In genomic region chr5:44875661-44876250, GRCh38 we compare ENCODE assay signal across 8 cellular contexts.
DNase-seq lines count a peak whose midpoint lies in the region; ATAC-seq and TF ChIP-seq lines count a peak whose summit lies in the region.

No MANE protein-coding gene starts in this region.

- H3K27ac Mint-ChIP-seq in Calu3 (ENCODE audit: unreplicated experiment) (peak overlapping the region; percentile 99), T-cell (peak overlapping the region; percentile 88 to 97)

- BruUV-seq in Calu3 (replicated peaks; lab: Mats Ljungman, UMichigan), result no TSS peak

- H3K27me3 Mint-ChIP-seq in Calu3 (ENCODE audit: unreplicated experiment), result no peaks in the 10 kb centered on the region
- no peaks in the 10 kb centered on the region for H3K27me3 Mint-ChIP-seq in T-cell

- POLR2A ChIA-PET in T-cell (lab: Charles Lee), result interaction anchor here in 1 of 2 donors (0.6 kb wide), 1 partner anchor 151 kb away, joined by 3 read pairs; no protein-coding TSS in a partner anchor

- peaks cover 3% of the 10 kb centered on the region for H3K9me3 Mint-ChIP-seq in Calu3 (ENCODE audit: low read depth, unreplicated experiment)
- no peaks in the 10 kb centered on the region for H3K9me3 Mint-ChIP-seq in T-cell

- H3K4me1 Mint-ChIP-seq in Calu3 (ENCODE audit: low read depth, unreplicated experiment) (peaks cover 17% of the 10 kb centered on the region), T-cell (peaks cover 14 to 16% (median 15%) of the 10 kb centered on the region in 3 donors)

- intact Hi-C loops in Calu3 (cut with micrococcal nuclease; ENCODE audit: unreplicated experiment), result loop anchor here (5.0 kb wide), 1 partner anchor 68 kb away; the partner anchor contains the start of gene MRPS30

- CTCF ChIA-PET in Calu3 (lab: Charles Lee) (interaction anchor here (0.6 to 1.0 kb wide), 3 partner anchors 13 to 1002 kb away, joined by 3 to 4 read pairs (median 3); no protein-coding TSS in a partner anchor), T-cell (lab: Charles Lee) (no interaction called here)

- peak overlapping the region; percentile 43 for H3K4me3 Mint-ChIP-seq in Calu3 (ENCODE audit: low read depth, unreplicated experiment)
- peak overlapping the region in 2 of 3 donors; percentile 26 to 49 for H3K4me3 Mint-ChIP-seq in T-cell

- peak; percentile 100 for ATAC-seq in GM19372 (IDR thresholded peaks at IDR 0.05; ENCODE audit: low read depth, unreplicated experiment)
- ATAC-seq in HG03196 (IDR thresholded peaks at IDR 0.05; ENCODE audit: unreplicated experiment), result peak; percentile 100
- peak; percentile 62 to 92 (median 89) for ATAC-seq in T-cell (replicated peaks in 1 of 4)

- DNase-seq in Calu3 (peak; percentile 56), T-cell (peak in 1 of 34 experiments; percentile 0), foreskin melanocyte (peak; percentile 71), medulla oblongata (ENCODE audit: extremely low spot score) (no peak), NCI-H1417 treated with DMSO at 0.1 percent for 48 hours (lab: John Stamatoyannopoulos, UW) (no peak)
- no peak for DNase-seq in effector CD4-positive, alpha-beta T cell

- no peak for TF ChIP-seq CTCF in Calu3 (IDR thresholded peaks at IDR 0.05; ENCODE audit: unreplicated experiment)

- H3K36me3 Mint-ChIP-seq in Calu3 (ENCODE audit: insufficient read depth, unreplicated experiment) (peaks cover 34% of the 10 kb centered on the region), T-cell (no peaks in the 10 kb centered on the region)

Comparison
In these comparisons a context has a peak if more than half of its experiments do, and no peak if none do; other contexts are left out.
1. DNase-seq: peak in Calu3 (single experiment) and foreskin melanocyte (single experiment); none in effector CD4-positive, alpha-beta T cell (single experiment), medulla oblongata (single experiment) and NCI-H1417 treated with DMSO at 0.1 percent for 48 hours (single experiment).
2. Peak in every context shown above with its lines, with median percentiles within 50 percentile points of each other: ATAC-seq.